Comparison of ENCODE assay signal across 19 cellular contexts in the genomic region with DNA sequence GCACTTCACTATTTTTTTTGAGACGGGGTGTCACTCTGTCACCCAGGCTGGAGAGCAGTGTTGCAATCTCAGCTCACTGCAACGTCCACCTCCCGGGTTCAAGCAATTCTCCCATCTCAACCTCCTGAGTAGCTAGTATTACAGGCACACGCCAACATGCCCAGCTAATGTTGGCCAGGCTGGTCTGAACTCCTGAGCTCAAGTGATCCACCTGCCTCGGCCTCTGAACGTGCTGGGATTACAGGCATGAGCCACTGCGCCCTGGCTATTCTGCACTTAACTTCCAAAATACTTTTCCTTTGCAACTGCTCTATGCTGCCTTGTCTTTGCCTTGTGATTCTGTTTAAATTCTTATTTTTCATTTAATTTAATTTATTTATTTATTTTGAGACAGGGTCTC.
DNase-seq lines count a peak whose midpoint lies in the region; ATAC-seq and TF ChIP-seq lines count a peak whose summit lies in the region.
"Had no signal": no experiment of that assay in that cellular context is flagged by ENCODE, and none has a peak within 500 bp of the region (broad histone marks: within the 10 kb centered on the region; RNA-seq: fewer than 3 reads in every experiment).

No MANE protein-coding gene starts in this region.

- H3K36me3 Mint-ChIP-seq in osteocyte (ENCODE audit: unreplicated experiment) (no peaks in the 10 kb centered on the region), GM23338 (ENCODE audit: low read depth) (peaks cover 8% of the 10 kb centered on the region; the same call in 2 of the 3 replicates)
- H3K36me3 Mint-ChIP-seq: CD4-positive, CD25-positive, alpha-beta regulatory T cell; CD8-positive, alpha-beta T cell had no signal

- no peaks in the 10 kb centered on the region for H3K4me1 ChIP-seq in lower lobe of right lung
- no peaks in the 10 kb centered on the region for H3K4me1 ChIP-seq in upper lobe of right lung
- no peaks in the 10 kb centered on the region for H3K4me1 ChIP-seq in GM23338 (ENCODE audit: insufficient read depth)
- H3K4me1 ChIP-seq: BLaER1, Caco-2 had no signal

- no peaks in the 10 kb centered on the region for H3F3A ChIP-seq in GM23338 (replicated peaks; ENCODE audit: low read depth)

- no peak overlapping the region for H3K4me2 ChIP-seq in GM23338
- H3K4me2 ChIP-seq: BLaER1 had no signal

- H3K9me3 Mint-ChIP-seq in osteocyte (ENCODE audit: unreplicated experiment) (no peaks in the 10 kb centered on the region), GM23338 (peaks cover 25% of the 10 kb centered on the region)
- H3K9me3 Mint-ChIP-seq: CD8-positive, alpha-beta T cell had no signal

- H3K79me2 ChIP-seq in GM23338 (replicated peaks; ENCODE audit: insufficient read depth): no peaks in the 10 kb centered on the region

- DNase-seq in cardiac septum (ENCODE audit: low spot score): peak; percentile 22
- DNase-seq in left ventricle myocardium superior: no peak
- peak; percentile 10 for DNase-seq in lower lobe of right lung
- peak; percentile 48 for DNase-seq in osteocyte (ENCODE audit: extremely low spot score, unreplicated experiment)
- peak; percentile 30 for DNase-seq in upper lobe of right lung
- no peak for DNase-seq in GM23338 (ENCODE audit: low spot score)
- no peak for DNase-seq in activated CD4-positive, CD25-positive, alpha-beta regulatory T cell (lab: John Stamatoyannopoulos, UW)
- no peak for DNase-seq in iPS-NIHi7 (ENCODE audit: extremely low spot score)
- DNase-seq: CD4-positive, CD25-positive, alpha-beta regulatory T cell; CD8-positive, alpha-beta T cell; DMS153; DND-41; H7; HCEC 1CT had no signal

- H3K27ac Mint-ChIP-seq in osteocyte (ENCODE audit: unreplicated experiment): no peak overlapping the region
- H3K27ac Mint-ChIP-seq in GM23338: no peak overlapping the region
- H3K27ac Mint-ChIP-seq: B cell; CD4-positive, CD25-positive, alpha-beta regulatory T cell; CD8-positive, alpha-beta T cell had no signal

- no peaks in the 10 kb centered on the region for H4K20me1 ChIP-seq in GM23338 (replicated peaks; ENCODE audit: insufficient read depth)
- H4K20me1 ChIP-seq: BLaER1 had no signal

- TF ChIP-seq CTCF in lower lobe of right lung (IDR thresholded peaks at IDR 0.05): no peak
- TF ChIP-seq CTCF in osteocyte (IDR thresholded peaks at IDR 0.05): no peak
- TF ChIP-seq CTCF in upper lobe of right lung (IDR thresholded peaks at IDR 0.05): no peak
- no peak for TF ChIP-seq CTCF in GM23338 (conservative IDR thresholded peaks at IDR 0.05; ENCODE audit: low read depth in 2 of 2)

- H3K4me3 Mint-ChIP-seq in osteocyte (ENCODE audit: unreplicated experiment) (no peak overlapping the region), GM23338 (no peak overlapping the region)
- H3K4me3 Mint-ChIP-seq: B cell; CD4-positive, CD25-positive, alpha-beta regulatory T cell; CD8-positive, alpha-beta T cell had no signal

- no peak overlapping the region for H2AFZ ChIP-seq in GM23338

- H3K27me3 Mint-ChIP-seq in osteocyte (ENCODE audit: unreplicated experiment) (no peaks in the 10 kb centered on the region), GM23338 (ENCODE audit: insufficient read depth, low read depth, poor library complexity) (peaks cover 2% of the 10 kb centered on the region)
- H3K27me3 Mint-ChIP-seq: B cell; CD4-positive, CD25-positive, alpha-beta regulatory T cell had no signal

- H3K27me3 ChIP-seq in lower lobe of right lung (ENCODE audit: low read depth) (no peaks in the 10 kb centered on the region), upper lobe of right lung (no peaks in the 10 kb centered on the region), GM23338 (ENCODE audit: insufficient read depth) (no peaks in the 10 kb centered on the region)
- H3K27me3 ChIP-seq: BLaER1 had no signal

- H3K36me3 ChIP-seq in lower lobe of right lung: no peaks in the 10 kb centered on the region
- no peaks in the 10 kb centered on the region for H3K36me3 ChIP-seq in upper lobe of right lung
- 0 out of 2 replicates have a peak, but pooled peaks cover 5% of the 10 kb centered on the region for H3K36me3 ChIP-seq in GM23338 (ENCODE audit: insufficient read depth)
- H3K36me3 ChIP-seq: BLaER1 had no signal

- no peak for ATAC-seq in left ventricle myocardium superior
- no peak for ATAC-seq in lower lobe of right lung
- no peak for ATAC-seq in upper lobe of right lung
- ATAC-seq in GM23338: no peak
- ATAC-seq: CD8-positive, alpha-beta T cell had no signal

- H3K9me3 ChIP-seq in lower lobe of right lung (peaks cover 20% of the 10 kb centered on the region), upper lobe of right lung (peaks cover 6% of the 10 kb centered on the region)
- H3K9me3 ChIP-seq: Caco-2 had no signal

- no peak overlapping the region for H3K27ac ChIP-seq in lower lobe of right lung
- H3K27ac ChIP-seq in upper lobe of right lung: no peak overlapping the region
- no peak overlapping the region for H3K27ac ChIP-seq in GM23338 (ENCODE audit: low read depth)
- H3K27ac ChIP-seq: 22Rv1, BLaER1, C4-2B had no signal

- intact Hi-C loops in cardiac septum (cut with DNase I): no loop called here
- intact Hi-C loops in left ventricle myocardium superior (cut with micrococcal nuclease): no loop called here
- intact Hi-C loops in lower lobe of right lung (cut with DNase I): no loop called here
- intact Hi-C loops in upper lobe of right lung (cut with DNase I): no loop called here

- H3K4me3 ChIP-seq in lower lobe of right lung: no peak overlapping the region
- H3K4me3 ChIP-seq in upper lobe of right lung: no peak overlapping the region
- H3K4me3 ChIP-seq in GM23338: no peak overlapping the region
- H3K4me3 ChIP-seq: BLaER1 had no signal

- no peaks in the 10 kb centered on the region for H3K9me2 ChIP-seq in GM23338 (ENCODE audit: insufficient read depth)

- H3K4me1 Mint-ChIP-seq in osteocyte (ENCODE audit: unreplicated experiment) (no peaks in the 10 kb centered on the region), GM23338 (no peaks in the 10 kb centered on the region)
- H3K4me1 Mint-ChIP-seq: B cell; CD4-positive, CD25-positive, alpha-beta regulatory T cell had no signal

TF ChIP-seq in GM23338, 12 proteins besides CTCF, POLR2A, EP300 and RAD21 (continues in another document):
- TF ChIP-seq ZNF331 (CRISPR knock-in tag; IDR thresholded peaks at IDR 0.05; ENCODE audit: low read depth) (no peak), CREB1 (CRISPR knock-in tag; IDR thresholded peaks at IDR 0.05; ENCODE audit: low read depth) (no peak), ZNF114 (CRISPR knock-in tag; IDR thresholded peaks at IDR 0.05) (no peak)
- TF ChIP-seq, protein P1, sequence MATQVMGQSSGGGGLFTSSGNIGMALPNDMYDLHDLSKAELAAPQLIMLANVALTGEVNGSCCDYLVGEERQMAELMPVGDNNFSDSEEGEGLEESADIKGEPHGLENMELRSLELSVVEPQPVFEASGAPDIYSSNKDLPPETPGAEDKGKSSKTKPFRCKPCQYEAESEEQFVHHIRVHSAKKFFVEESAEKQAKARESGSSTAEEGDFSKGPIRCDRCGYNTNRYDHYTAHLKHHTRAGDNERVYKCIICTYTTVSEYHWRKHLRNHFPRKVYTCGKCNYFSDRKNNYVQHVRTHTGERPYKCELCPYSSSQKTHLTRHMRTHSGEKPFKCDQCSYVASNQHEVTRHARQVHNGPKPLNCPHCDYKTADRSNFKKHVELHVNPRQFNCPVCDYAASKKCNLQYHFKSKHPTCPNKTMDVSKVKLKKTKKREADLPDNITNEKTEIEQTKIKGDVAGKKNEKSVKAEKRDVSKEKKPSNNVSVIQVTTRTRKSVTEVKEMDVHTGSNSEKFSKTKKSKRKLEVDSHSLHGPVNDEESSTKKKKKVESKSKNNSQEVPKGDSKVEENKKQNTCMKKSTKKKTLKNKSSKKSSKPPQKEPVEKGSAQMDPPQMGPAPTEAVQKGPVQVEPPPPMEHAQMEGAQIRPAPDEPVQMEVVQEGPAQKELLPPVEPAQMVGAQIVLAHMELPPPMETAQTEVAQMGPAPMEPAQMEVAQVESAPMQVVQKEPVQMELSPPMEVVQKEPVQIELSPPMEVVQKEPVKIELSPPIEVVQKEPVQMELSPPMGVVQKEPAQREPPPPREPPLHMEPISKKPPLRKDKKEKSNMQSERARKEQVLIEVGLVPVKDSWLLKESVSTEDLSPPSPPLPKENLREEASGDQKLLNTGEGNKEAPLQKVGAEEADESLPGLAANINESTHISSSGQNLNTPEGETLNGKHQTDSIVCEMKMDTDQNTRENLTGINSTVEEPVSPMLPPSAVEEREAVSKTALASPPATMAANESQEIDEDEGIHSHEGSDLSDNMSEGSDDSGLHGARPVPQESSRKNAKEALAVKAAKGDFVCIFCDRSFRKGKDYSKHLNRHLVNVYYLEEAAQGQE (IDR thresholded peaks at IDR 0.05; ENCODE audit: unreplicated experiment): no peak

Comparison
In these comparisons a context has a peak if more than half of its experiments do, and no peak if none do; other contexts are left out.
1. DNase-seq: peak in cardiac septum (single experiment), lower lobe of right lung (single experiment), osteocyte (single experiment) and upper lobe of right lung (single experiment); none in left ventricle myocardium superior (single experiment), GM23338 (single experiment), activated CD4-positive, CD25-positive, alpha-beta regulatory T cell (0 of 4) and iPS-NIHi7 (single experiment).